Comparison of ENCODE assay signal across 20 cellular contexts in genomic region chr12:109627633-109628032, GRCh38. TPM values are rescaled to one million over a fixed set of nuclear protein-coding genes. Genes with fewer than 3 reads are reported as not detected.
DNase-seq lines count a peak whose midpoint lies in the region; ATAC-seq and TF ChIP-seq lines count a peak whose summit lies in the region.
"Had no signal": no experiment of that assay in that cellular context is flagged by ENCODE, and none has a peak within 500 bp of the region (broad histone marks: within the 10 kb centered on the region; RNA-seq: fewer than 3 reads in every experiment).

No MANE protein-coding gene starts in this region.

- H3K27me3 Mint-ChIP-seq in CD4-positive, alpha-beta T cell: peaks cover 56% of the 10 kb centered on the region

- no peak overlapping the region for H3K4me2 ChIP-seq in neuronal stem cell (ENCODE audit: insufficient read depth, low read length, poor library complexity, severe bottlenecking)
- H3K4me2 ChIP-seq: BLaER1, KMS-11 had no signal

- no peak overlapping the region for H3K23ac ChIP-seq in neuronal stem cell (ENCODE audit: low read depth, low read length, poor library complexity)

- H3K9ac ChIP-seq in neuronal stem cell (ENCODE audit: low read depth, low read length, poor library complexity): no peak overlapping the region
- H3K9ac ChIP-seq: BLaER1, KMS-11 had no signal

- no peak for TF ChIP-seq EP300 in Ishikawa (IDR thresholded peaks at IDR 0.05; ENCODE audit: borderline replicate concordance)

- H4K91ac ChIP-seq in neuronal stem cell (ENCODE audit: low read depth, low read length, poor library complexity): no peak overlapping the region

- H3K36me3 ChIP-seq in neuronal stem cell (replicated peaks in 1 of 2; ENCODE audit: control insufficient read depth in 2 of 2, insufficient read depth in 2 of 2, low read length in 2 of 2): no peaks in the 10 kb centered on the region
- H3K36me3 ChIP-seq in vagina: no peaks in the 10 kb centered on the region
- H3K36me3 ChIP-seq: BLaER1 had no signal

- no peak overlapping the region for H2AFZ ChIP-seq in neuronal stem cell (ENCODE audit: low read length)

- peak overlapping the region; percentile 80 for H2BK15ac ChIP-seq in neuronal stem cell (ENCODE audit: low read length)

- H2AK5ac ChIP-seq in neuronal stem cell (ENCODE audit: low read depth, low read length): peak overlapping the region; percentile 54

- TF ChIP-seq POLR2A in vagina (IDR thresholded peaks at IDR 0.05): no peak

- no peak overlapping the region for H2BK120ac ChIP-seq in neuronal stem cell (ENCODE audit: low read depth, low read length)

- no peaks in the 10 kb centered on the region for H3K4me1 Mint-ChIP-seq in CD4-positive, alpha-beta T cell (ENCODE audit: low read depth)
- H3K4me1 Mint-ChIP-seq: CD8-positive, alpha-beta memory T cell had no signal

- POLR2A ChIA-PET in CD4-positive, alpha-beta T cell (lab: Charles Lee): no interaction called here

- intact Hi-C loops in CD4-positive, alpha-beta T cell (cut with DNase I, micrococcal nuclease): no loop called here
- intact Hi-C loops in vagina (cut with DNase I): no loop called here

- H3K4ac ChIP-seq in neuronal stem cell (ENCODE audit: low read length): no peak overlapping the region

- no CpG with 5 or more reads among the region's 7 CpGs for WGBS in neuronal stem cell (ENCODE audit: extremely low coverage in 2 of 2, insufficient read length in 2 of 2, insufficient replicate concordance in 1 of 2), 2 donors

- no peak overlapping the region for H2BK5ac ChIP-seq in neuronal stem cell (ENCODE audit: low read length)

- H3K4me1 ChIP-seq in neuronal stem cell (ENCODE audit: control insufficient read depth in 2 of 2, insufficient read depth in 1 of 2, low read depth in 1 of 2, low read length in 2 of 2) (peaks cover 0 to 35% of the 10 kb centered on the region in 2 donors), vagina (no peaks in the 10 kb centered on the region)
- H3K4me1 ChIP-seq: BLaER1 had no signal

- no peak overlapping the region for H3K14ac ChIP-seq in neuronal stem cell (ENCODE audit: low read length)

- TF ChIP-seq RAD21 in Ishikawa (IDR thresholded peaks at IDR 0.05; ENCODE audit: low read depth): no peak

- no peaks in the 10 kb centered on the region for H3K36me3 Mint-ChIP-seq in CD4-positive, alpha-beta T cell (ENCODE audit: low read depth)

- H2BK12ac ChIP-seq in neuronal stem cell (ENCODE audit: low read length): no peak overlapping the region

- DNase-seq in DMS53 (lab: John Stamatoyannopoulos, UW) (peak; percentile 62), DMS53 treated with DMSO at 0.1 percent for 48 hours (lab: John Stamatoyannopoulos, UW; ENCODE audit: unreplicated experiment) (no peak), neuronal stem cell (ENCODE audit: low spot score) (no peak), vagina (ENCODE audit: extremely low spot score in 2 of 2) (no peak)
- DNase-seq in CD4-positive, alpha-beta T cell: no peak
- DNase-seq in effector CD4-positive, alpha-beta T cell: no peak
- DNase-seq: CD8-positive, alpha-beta memory T cell; MM.1S; NCI-H1105; NCI-H1694 treated with DMSO at 0.1 percent for 48 hours; NCI-H2107; NCI-H345; NCI-H526; NK-92 treated with Interleukin-12 subunit alpha and Interleukin-12 subunit beta, amount 100 ng/mL, for 24 hours; SW 1271 had no signal

- no peaks in the 10 kb centered on the region for H3K9me3 Mint-ChIP-seq in CD4-positive, alpha-beta T cell
- H3K9me3 Mint-ChIP-seq: CD8-positive, alpha-beta memory T cell had no signal

- H3K27me3 ChIP-seq in neuronal stem cell (ENCODE audit: control insufficient read depth in 3 of 3, insufficient read depth in 3 of 3, low read depth in 1 of 3, low read length in 3 of 3) (peaks cover 0 to 22% (median 0%) of the 10 kb centered on the region in 3 experiments), vagina (no peaks in the 10 kb centered on the region)
- peaks cover 27% of the 10 kb centered on the region for H3K27me3 ChIP-seq in CD4-positive, alpha-beta T cell (ENCODE audit: control insufficient read depth, insufficient read depth, low read length)
- H3K27me3 ChIP-seq: BLaER1 had no signal

- no peak for ATAC-seq in CD4-positive, alpha-beta T cell (ENCODE audit: poor library complexity)

- no peak overlapping the region for H3K4me3 Mint-ChIP-seq in CD4-positive, alpha-beta T cell
- H3K4me3 Mint-ChIP-seq: CD8-positive, alpha-beta memory T cell had no signal

- CTCF ChIA-PET in CD4-positive, alpha-beta T cell (lab: Charles Lee): no interaction called here

- H3K18ac ChIP-seq in neuronal stem cell (ENCODE audit: low read length): peak overlapping the region; percentile 49

- no peak overlapping the region for H4K8ac ChIP-seq in neuronal stem cell (ENCODE audit: low read depth, low read length)

- H3K79me1 ChIP-seq in neuronal stem cell (ENCODE audit: low read depth, low read length): no peaks in the 10 kb centered on the region

- no peak for TF ChIP-seq CTCF in CD4-positive, alpha-beta T cell (IDR thresholded peaks at IDR 0.05)
- no peak for TF ChIP-seq CTCF in vagina (IDR thresholded peaks at IDR 0.05)

- H3K27ac Mint-ChIP-seq in CD4-positive, alpha-beta T cell: no peak overlapping the region
- H3K27ac Mint-ChIP-seq: CD8-positive, alpha-beta memory T cell had no signal

- H3K9me3 ChIP-seq in neuronal stem cell (replicated peaks in 1 of 2; ENCODE audit: control insufficient read depth in 2 of 2, insufficient read depth in 1 of 2, low read depth in 1 of 2, low read length in 2 of 2): no peaks in the 10 kb centered on the region
- H3K9me3 ChIP-seq in CD4-positive, alpha-beta T cell (ENCODE audit: control insufficient read depth, low read length): no peaks in the 10 kb centered on the region
- H3K9me3 ChIP-seq in vagina: no peaks in the 10 kb centered on the region
- H3K9me3 ChIP-seq: BLaER1 had no signal

- H3K27ac ChIP-seq in angular gyrus (ENCODE audit: low read depth, low read length) (peak overlapping the region; percentile 93), neuronal stem cell (replicated peaks; ENCODE audit: low read length) (no peak overlapping the region), vagina (no peak overlapping the region)
- H3K27ac ChIP-seq in CD4-positive, alpha-beta T cell (ENCODE audit: low read depth, low read length): no peak overlapping the region
- H3K27ac ChIP-seq: 22Rv1, BLaER1, KMS-11 had no signal

- H3K4me3 ChIP-seq in neuronal stem cell (ENCODE audit: low read length in 2 of 2) (no peak overlapping the region), vagina (no peak overlapping the region)
- H3K4me3 ChIP-seq: BLaER1 had no signal

TF ChIP-seq in Ishikawa, 13 proteins besides CTCF, POLR2A, EP300 and RAD21:
- TF ChIP-seq, protein P1, sequence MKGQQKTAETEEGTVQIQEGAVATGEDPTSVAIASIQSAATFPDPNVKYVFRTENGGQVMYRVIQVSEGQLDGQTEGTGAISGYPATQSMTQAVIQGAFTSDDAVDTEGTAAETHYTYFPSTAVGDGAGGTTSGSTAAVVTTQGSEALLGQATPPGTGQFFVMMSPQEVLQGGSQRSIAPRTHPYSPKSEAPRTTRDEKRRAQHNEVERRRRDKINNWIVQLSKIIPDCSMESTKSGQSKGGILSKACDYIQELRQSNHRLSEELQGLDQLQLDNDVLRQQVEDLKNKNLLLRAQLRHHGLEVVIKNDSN (IDR thresholded peaks at IDR 0.05): peak; percentile 78
- no peak for TF ChIP-seq REST (IDR thresholded peaks at IDR 0.05; ENCODE audit: low read depth)

RNA-seq across cellular contexts. Expression of gene MVK, which starts 54.0 kb away (rescaled TPM):
- polyA plus RNA-seq in neuronal stem cell (2013, experiment 1 of 2): 25.4 TPM
- polyA plus RNA-seq in neuronal stem cell (2013, experiment 2 of 2): 26.4 TPM
- total RNA-seq in CD4-positive, alpha-beta T cell: 1 to 10 TPM; 8.2 to 8.4 TPM
- 24.1 TPM for total RNA-seq in vagina

RNA-seq across cellular contexts. Expression of gene MMAB, which starts 54.3 kb away (rescaled TPM):
- polyA plus RNA-seq in neuronal stem cell (2013, experiment 1 of 2): 27.4 TPM
- 27.9 TPM for polyA plus RNA-seq in neuronal stem cell (2013, experiment 2 of 2)
- total RNA-seq in CD4-positive, alpha-beta T cell: 1 to 10 TPM; 8.6 to 9.2 TPM
- 27.7 TPM for total RNA-seq in vagina
